In the genomic region with DNA sequence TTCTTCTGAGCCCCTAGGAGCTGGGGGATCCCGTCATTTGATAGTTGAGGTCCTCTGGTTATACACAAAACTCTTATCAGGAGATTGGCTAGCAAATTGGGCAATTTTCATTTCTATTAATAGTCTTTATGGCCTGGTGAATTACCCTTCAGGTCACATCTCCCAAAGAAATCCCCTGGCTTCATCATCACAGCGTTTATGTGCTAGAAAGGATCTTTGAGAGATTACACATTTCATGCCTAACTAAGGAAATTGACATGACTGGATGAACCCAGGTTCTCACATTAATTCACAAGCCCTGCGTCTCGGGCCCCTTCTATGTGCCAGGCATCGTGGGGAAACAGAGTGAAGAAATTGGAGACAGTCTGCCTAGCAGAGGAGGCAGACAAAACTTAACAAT, we compare ENCODE assay signal across 29 cellular contexts.
"Had no signal": no experiment of that assay in that cellular context is flagged by ENCODE, and none has a peak within 500 bp of the region (broad histone marks: within the 10 kb centered on the region; RNA-seq: fewer than 3 reads in every experiment).

No MANE protein-coding gene starts in this region.

- H3K4me2 ChIP-seq: neural progenitor cell had no signal

- H3K4me1 Mint-ChIP-seq: natural killer cell, neural progenitor cell had no signal

- DNase-seq: natural killer cell; occipital lobe; ovary; psoas muscle; right cardiac atrium; right lobe of liver; sigmoid colon; small intestine; spleen; stimulated activated CD4-positive, alpha-beta T cell treated with anti-CD3 and anti-CD28 coated beads, Interleukin-12 subunit alpha, Interleukin-12 subunit beta, amount 100 ng/mL, for 4 hours; stimulated activated CD4-positive, alpha-beta T cell treated with anti-CD3 and anti-CD28 coated beads, Interleukin-1b, Interleukin-23, amount 100 ng/mL, for 48 hours; stimulated activated CD4-positive, alpha-beta T cell treated with anti-CD3 and anti-CD28 coated beads, Interleukin-4, amount 100 ng/mL, for 1 hour; stimulated activated CD4-positive, alpha-beta T cell treated with anti-CD3 and anti-CD28 coated beads, Interleukin-4, amount 100 ng/mL, for 4 hours; stimulated activated CD8-positive, alpha-beta memory T cell treated with anti-CD3 and anti-CD28 coated beads, Interleukin-4, amount 100 ng/mL, for 48 hours; stimulated activated naive CD4-positive, alpha-beta T cell; stimulated activated naive CD8-positive, alpha-beta T cell treated with anti-CD3 and anti-CD28 coated beads, Interleukin-15, amount 100 ng/mL, for 72 hours; stimulated activated naive CD8-positive, alpha-beta T cell treated with anti-CD3 and anti-CD28 coated beads, Interleukin-15, Interleukin-2, amounts not matched to agents 100 U/mL and 50 U/mL, for 24 hours; substantia nigra; testis; tibial artery; transverse colon; upper lobe of right lung; uterus had no signal

- H3K9ac ChIP-seq: neural progenitor cell, parathyroid adenoma had no signal

- H3K9me3 ChIP-seq: ovary, psoas muscle, right lobe of liver, sigmoid colon, spleen, suprapubic skin, testis, tibial artery, transverse colon, upper lobe of right lung, uterus had no signal

- FAIRE-seq: small intestine had no signal

- H3K4me3 ChIP-seq: neural progenitor cell, ovary, psoas muscle, right lobe of liver, sigmoid colon, spleen, suprapubic skin, testis, tibial artery, transverse colon, upper lobe of right lung, uterus had no signal

- H3K36me3 ChIP-seq: neural progenitor cell, ovary, right lobe of liver, sigmoid colon, spleen, suprapubic skin, tibial artery, transverse colon, upper lobe of right lung, uterus had no signal

- H2AFZ ChIP-seq: neural progenitor cell, parathyroid adenoma had no signal

- H3K27me3 ChIP-seq: neural progenitor cell, ovary, right lobe of liver, sigmoid colon, spleen, suprapubic skin, testis, tibial artery, transverse colon, upper lobe of right lung, uterus had no signal

- ATAC-seq: natural killer cell; psoas muscle; right cardiac atrium; stimulated activated memory B cell treated with anti-CD40 and anti-IgM and Interleukin-4, amounts not matched to agents 10 μg/mL and 1 μg/mL and 100 μg/mL, for 72 hours; stimulated activated naive CD8-positive, alpha-beta T cell treated with anti-CD3 and anti-CD28 coated beads, Interleukin-15, amount 100 ng/mL, for 72 hours; stimulated activated naive CD8-positive, alpha-beta T cell treated with anti-CD3 and anti-CD28 coated beads, Interleukin-15, Interleukin-2, amounts not matched to agents 100 U/mL and 50 U/mL, for 24 hours; upper lobe of right lung had no signal

- H3K27ac ChIP-seq: neural progenitor cell, ovary, parathyroid adenoma, psoas muscle, right lobe of liver, sigmoid colon, spleen, suprapubic skin, testis, tibial artery, transverse colon, upper lobe of right lung, uterus had no signal

- H3K9me3 Mint-ChIP-seq: natural killer cell; nephron; stimulated activated memory B cell treated with anti-CD40 and anti-IgM and Interleukin-4, amounts not matched to agents 10 μg/mL and 1 μg/mL and 100 μg/mL, for 72 hours; stimulated activated naive CD8-positive, alpha-beta T cell treated with anti-CD3 and anti-CD28 coated beads, Interleukin-15, amount 100 ng/mL, for 72 hours; type B pancreatic cell had no signal

- H3K4me1 ChIP-seq: neural progenitor cell, parathyroid adenoma, psoas muscle, right lobe of liver, sigmoid colon, suprapubic skin, testis, tibial artery, upper lobe of right lung, uterus had no signal

- H3K36me3 Mint-ChIP-seq: natural killer cell; neural progenitor cell; stimulated activated memory B cell treated with anti-CD40 and anti-IgM and Interleukin-4, amounts not matched to agents 10 μg/mL and 1 μg/mL and 100 μg/mL, for 72 hours; type B pancreatic cell had no signal

- H3K79me2 ChIP-seq: parathyroid adenoma had no signal

- H3K4me3 Mint-ChIP-seq: natural killer cell; nephron; neural progenitor cell; stimulated activated memory B cell treated with anti-CD40 and anti-IgM and Interleukin-4, amounts not matched to agents 10 μg/mL and 1 μg/mL and 100 μg/mL, for 72 hours; stimulated activated naive CD8-positive, alpha-beta T cell treated with anti-CD3 and anti-CD28 coated beads, Interleukin-15, amount 100 ng/mL, for 72 hours; type B pancreatic cell had no signal

- H3K27ac Mint-ChIP-seq: natural killer cell; neural progenitor cell; stimulated activated memory B cell treated with anti-CD40 and anti-IgM and Interleukin-4, amounts not matched to agents 10 μg/mL and 1 μg/mL and 100 μg/mL, for 72 hours; stimulated activated naive CD8-positive, alpha-beta T cell treated with anti-CD3 and anti-CD28 coated beads, Interleukin-15, amount 100 ng/mL, for 72 hours; type B pancreatic cell had no signal
